In genomic region chr4:886244-886643, GRCh38 we compare ENCODE assay signal across 1 cellular context.
TF ChIP-seq lines count a peak whose summit lies in the region.

No MANE protein-coding gene starts in this region.

TF ChIP-seq in GM12878, 131 proteins besides CTCF, POLR2A, EP300 and RAD21:
- TF ChIP-seq, protein P1, sequence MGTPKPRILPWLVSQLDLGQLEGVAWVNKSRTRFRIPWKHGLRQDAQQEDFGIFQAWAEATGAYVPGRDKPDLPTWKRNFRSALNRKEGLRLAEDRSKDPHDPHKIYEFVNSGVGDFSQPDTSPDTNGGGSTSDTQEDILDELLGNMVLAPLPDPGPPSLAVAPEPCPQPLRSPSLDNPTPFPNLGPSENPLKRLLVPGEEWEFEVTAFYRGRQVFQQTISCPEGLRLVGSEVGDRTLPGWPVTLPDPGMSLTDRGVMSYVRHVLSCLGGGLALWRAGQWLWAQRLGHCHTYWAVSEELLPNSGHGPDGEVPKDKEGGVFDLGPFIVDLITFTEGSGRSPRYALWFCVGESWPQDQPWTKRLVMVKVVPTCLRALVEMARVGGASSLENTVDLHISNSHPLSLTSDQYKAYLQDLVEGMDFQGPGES (IDR thresholded peaks at IDR 0.05): no peak
- TF ChIP-seq JUND (IDR thresholded peaks at IDR 0.05; ENCODE audit: low read depth, low read length) (no peak), MEF2A (IDR thresholded peaks at IDR 0.05; ENCODE audit: insufficient read depth, low read depth, low read length) (no peak), RUNX3 (IDR thresholded peaks at IDR 0.05; ENCODE audit: low read length) (no peak), NR2C1 (IDR thresholded peaks at IDR 0.05) (no peak), EZH2 (IDR thresholded peaks at IDR 0.05; ENCODE audit: borderline replicate concordance, control insufficient read depth, low read depth, low read length) (no peak)
TF ChIP-seq in GM12878: peak in this region for 0.
